In the genomic region with DNA sequence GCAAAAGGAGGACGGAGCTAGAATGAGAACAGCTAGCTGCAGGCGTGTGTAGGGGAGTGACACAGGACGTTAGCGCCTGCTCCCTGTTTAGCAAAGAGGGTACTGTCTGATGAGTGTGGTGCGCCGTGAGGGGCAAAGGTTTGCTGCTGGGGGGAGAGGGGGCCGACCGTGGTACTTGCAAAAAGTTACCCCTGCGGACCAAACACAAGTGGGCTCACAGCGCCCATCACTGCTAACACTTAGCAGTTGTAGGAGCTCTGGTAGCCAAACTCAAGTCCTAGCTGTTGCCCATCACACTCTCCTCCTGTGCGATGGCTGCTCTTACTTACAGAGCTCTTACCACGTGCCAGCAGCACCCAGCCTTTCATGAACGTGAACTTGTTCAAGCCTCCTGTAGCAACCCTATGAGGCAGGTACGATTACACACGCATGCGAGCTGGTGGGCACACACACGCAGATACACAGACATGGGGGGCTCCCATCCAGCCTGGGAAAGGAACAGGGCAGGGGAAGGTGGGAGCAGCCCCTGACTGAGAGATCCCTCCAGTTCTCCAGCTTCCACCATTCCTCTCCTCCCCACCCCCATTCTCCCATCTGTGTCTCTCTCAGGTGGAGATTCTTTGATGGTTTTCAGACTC, we compare ENCODE assay signal across 31 cellular contexts. TPM values are rescaled to one million over a fixed set of nuclear protein-coding genes. Genes with fewer than 3 reads are reported as not detected.
"Had no signal": no experiment of that assay in that cellular context is flagged by ENCODE, and none has a peak within 500 bp of the region (broad histone marks: within the 10 kb centered on the region; RNA-seq: fewer than 3 reads in every experiment).

No MANE protein-coding gene starts in this region.

- DNase-seq: activated B cell treated with CpG ODN at 0.5 μM for 24 hours; activated CD4-positive, alpha-beta T cell treated with anti-CD3 and anti-CD28 coated beads for 36 hours; activated CD4-positive, alpha-beta T cell treated with anti-CD3 and anti-CD28 coated beads, Interleukin-2, amount 50 U/mL, for 4 hours; activated CD8-positive, alpha-beta memory T cell treated with anti-CD3 and anti-CD28 coated beads for 24 hours; activated CD8-positive, alpha-beta memory T cell treated with anti-CD3 and anti-CD28 coated beads, Interleukin-2, amount 50 U/mL, for 48 hours; activated naive CD4-positive, alpha-beta T cell; activated T-cell treated with anti-CD3 and anti-CD28 coated beads, Interleukin-2, amount 50 U/mL, for 4 hours; adrenal gland; colonic mucosa; dorsolateral prefrontal cortex; effector memory CD8-positive, alpha-beta T cell; esophagus squamous epithelium; gastrocnemius medialis; hippocampal formation; immature natural killer cell; kidney glomerular epithelial cell; nucleus accumbens; right lobe of liver; small intestine; stimulated activated CD4-positive, alpha-beta T cell treated with anti-CD3 and anti-CD28 coated beads, Interleukin-4, amount 100 ng/mL, for 1 hour; stimulated activated naive CD4-positive, alpha-beta T cell treated with Interleukin-2 at 50 U/mL for 16 hours; T1000; upper lobe of left lung had no signal

- ATAC-seq: activated CD4-positive, alpha-beta T cell treated with anti-CD3 and anti-CD28 coated beads for 36 hours; activated T-cell treated with anti-CD3 and anti-CD28 coated beads, Interleukin-2, amount 50 U/mL, for 4 hours; effector memory CD8-positive, alpha-beta T cell; gastrocnemius medialis; left lung; right lobe of liver had no signal

- H3K27me3 ChIP-seq: adrenal gland, breast epithelium, colonic mucosa, gastrocnemius medialis, left lung, right lobe of liver, upper lobe of left lung had no signal

- H3K4me3 Mint-ChIP-seq: activated B cell treated with CpG ODN at 0.5 μM for 24 hours; activated CD4-positive, alpha-beta T cell treated with anti-CD3 and anti-CD28 coated beads for 36 hours; activated naive CD8-positive, alpha-beta T cell; activated T-cell treated with anti-CD3 and anti-CD28 coated beads, Interleukin-2, amount 50 U/mL, for 4 hours; central memory CD8-positive, alpha-beta T cell; effector memory CD8-positive, alpha-beta T cell; immature natural killer cell; T-helper 1 cell treated with Interleukin-12 subunit alpha and Interleukin-12 subunit beta and Interleukin-4 antibody, amounts not matched to agents 30 μg/mL and 1 μg/mL, for 36 hours had no signal

- H3K27ac ChIP-seq: adrenal gland, breast epithelium, colonic mucosa, dorsolateral prefrontal cortex, esophagus squamous epithelium, gastrocnemius medialis, left lung, parathyroid adenoma, right lobe of liver, upper lobe of left lung had no signal

- H3K4me1 ChIP-seq: adrenal gland, breast epithelium, colonic mucosa, esophagus squamous epithelium, gastrocnemius medialis, left lung, parathyroid adenoma, right lobe of liver, upper lobe of left lung had no signal

- H3K27me3 Mint-ChIP-seq: activated CD4-positive, alpha-beta T cell treated with anti-CD3 and anti-CD28 coated beads for 36 hours; activated naive CD8-positive, alpha-beta T cell had no signal

- H3K27ac Mint-ChIP-seq: activated B cell treated with CpG ODN at 0.5 μM for 24 hours; activated CD4-positive, alpha-beta T cell treated with anti-CD3 and anti-CD28 coated beads for 36 hours; activated naive CD8-positive, alpha-beta T cell; activated T-helper 2 cell treated with anti-CD3 and anti-CD28 coated beads, Interferon-gamma antibody, Interleukin-2, Interleukin-4, amounts not matched to agents 10 μg/mL and 5 μg/mL and 100 μg/mL, durations not matched to agents 14 hours and 24 hours and 36 hours; effector memory CD8-positive, alpha-beta T cell; immature natural killer cell; T-helper 1 cell treated with Interleukin-12 subunit alpha and Interleukin-12 subunit beta and Interleukin-4 antibody, amounts not matched to agents 30 μg/mL and 1 μg/mL, for 36 hours had no signal

- H3K9me3 Mint-ChIP-seq: activated B cell treated with CpG ODN at 0.5 μM for 24 hours; activated T-cell treated with anti-CD3 and anti-CD28 coated beads, Interleukin-2, amount 50 U/mL, for 4 hours; activated T-helper 2 cell treated with anti-CD3 and anti-CD28 coated beads, Interferon-gamma antibody, Interleukin-2, Interleukin-4, amounts not matched to agents 10 μg/mL and 5 μg/mL and 100 μg/mL, durations not matched to agents 14 hours and 24 hours and 36 hours; central memory CD8-positive, alpha-beta T cell; effector memory CD8-positive, alpha-beta T cell; immature natural killer cell; nephron; T-helper 1 cell treated with Interleukin-12 subunit alpha and Interleukin-12 subunit beta and Interleukin-4 antibody, amounts not matched to agents 30 μg/mL and 1 μg/mL, for 36 hours had no signal

- H3K4me3 ChIP-seq: adrenal gland, breast epithelium, colonic mucosa, dorsolateral prefrontal cortex, esophagus squamous epithelium, gastrocnemius medialis, left lung, right lobe of liver, upper lobe of left lung had no signal

- H3K4me1 Mint-ChIP-seq: activated B cell treated with CpG ODN at 0.5 μM for 24 hours; activated CD4-positive, alpha-beta T cell treated with anti-CD3 and anti-CD28 coated beads for 36 hours; immature natural killer cell had no signal

- H3K9ac ChIP-seq: parathyroid adenoma had no signal

- H3K36me3 ChIP-seq: adrenal gland, breast epithelium, colonic mucosa, esophagus squamous epithelium, gastrocnemius medialis, left lung, right lobe of liver, upper lobe of left lung had no signal

- H2AFZ ChIP-seq: parathyroid adenoma had no signal

- H3K9me3 ChIP-seq: adrenal gland, breast epithelium, colonic mucosa, esophagus squamous epithelium, gastrocnemius medialis, left lung, right lobe of liver, upper lobe of left lung had no signal

- H3K36me3 Mint-ChIP-seq: activated naive CD8-positive, alpha-beta T cell; immature natural killer cell had no signal

RNA-seq across cellular contexts. Expression of a gene that starts 37.5 kb away (rescaled TPM):
- total RNA-seq: activated CD4-positive, alpha-beta T cell treated with anti-CD3 and anti-CD28 coated beads for 36 hours had no signal
